ENCODE assay signal across 33 cellular contexts in genomic region chr18:22658318-22658717, GRCh38.
"Had no signal": no experiment of that assay in that cellular context is flagged by ENCODE, and none has a peak within 500 bp of the region (broad histone marks: within the 10 kb centered on the region; RNA-seq: fewer than 3 reads in every experiment).

No MANE protein-coding gene starts in this region.

- ATAC-seq: activated naive CD4-positive, alpha-beta T cell treated with anti-CD3 and anti-CD28 coated beads, Interleukin-2, amount 50 U/mL, for 72 hours; activated naive CD8-positive, alpha-beta T cell treated with anti-CD3 and anti-CD28 coated beads, Interleukin-2, amount 50 U/mL, for 24 hours; activated T-cell treated with anti-CD3 and anti-CD28 coated beads, Interleukin-2, amount 50 U/mL, for 4 hours; activated T-cell treated with anti-CD3 and anti-CD28 coated beads, Interleukin-2, amount 50 U/mL, for 72 hours; activated T-helper 17 cell treated with anti-CD3 and anti-CD28 coated beads, Interleukin-2, amount 50 U/mL, for 72 hours; body of pancreas had no signal

- H3K4me1 ChIP-seq: adrenal gland, ascending aorta, body of pancreas, breast epithelium had no signal

- H3K36me3 ChIP-seq: adrenal gland, ascending aorta, brain microvascular endothelial cell, breast epithelium, cardiac muscle cell had no signal

- H3K27ac ChIP-seq: adrenal gland, ascending aorta, body of pancreas, brain microvascular endothelial cell, breast epithelium, cardiac muscle cell had no signal

- H3K4me3 ChIP-seq: adrenal gland, ascending aorta, body of pancreas, breast epithelium, cardiac muscle cell had no signal

- DNase-seq: activated effector memory CD4-positive, alpha-beta T cell treated with Interleukin-2 at 50 U/mL for 16 hours; activated gamma-delta T cell; activated gamma-delta T cell treated with Interleukin-2 at 50 U/mL for 16 hours; activated naive CD4-positive, alpha-beta T cell; activated naive CD4-positive, alpha-beta T cell treated with anti-CD3 and anti-CD28 coated beads for 36 hours; activated naive CD4-positive, alpha-beta T cell treated with anti-CD3 and anti-CD28 coated beads, Interleukin-2, amount 10 ng/mL, durations not matched to agents 7 days and 5 days; activated naive CD4-positive, alpha-beta T cell treated with anti-CD3 and anti-CD28 coated beads, Interleukin-2, amount 50 U/mL, for 16 hours; activated naive CD4-positive, alpha-beta T cell treated with Interleukin-2 at 50 U/mL for 16 hours; activated naive CD8-positive, alpha-beta T cell treated with anti-CD3 and anti-CD28 coated beads for 36 hours; activated naive CD8-positive, alpha-beta T cell treated with anti-CD3 and anti-CD28 coated beads, Interleukin-2, amount 10 ng/mL, durations not matched to agents 7 days and 5 days; activated naive CD8-positive, alpha-beta T cell treated with anti-CD3 and anti-CD28 coated beads, Interleukin-2, amount 50 U/mL, for 24 hours; activated T-cell treated with anti-CD3 and anti-CD28 coated beads, Interleukin-2, amount 50 U/mL, for 1 hour; activated T-cell treated with anti-CD3 and anti-CD28 coated beads, Interleukin-2, amount 50 U/mL, for 24 hours; activated T-cell treated with anti-CD3 and anti-CD28 coated beads, Interleukin-2, amount 50 U/mL, for 4 hours; activated T-cell treated with anti-CD3 and anti-CD28 coated beads, Interleukin-2, amount 50 U/mL, for 48 hours; activated T-cell treated with anti-CD3 and anti-CD28 coated beads, Interleukin-2, amount 50 U/mL, for 72 hours; adrenal gland; amniotic stem cell; amygdala; anterior cingulate cortex; aorta; body of pancreas; brain microvascular endothelial cell; caudate nucleus; central memory CD4-positive, alpha-beta T cell; cerebellar nuclear complex had no signal

- FAIRE-seq: astrocyte, bronchial epithelial cell had no signal

- H3K9me3 ChIP-seq: body of pancreas had no signal

- H3K27me3 ChIP-seq: adrenal gland, ascending aorta, body of pancreas, brain microvascular endothelial cell, breast epithelium, cardiac muscle cell had no signal
